Comparison of ENCODE assay signal across 8 cellular contexts in the genomic region with DNA sequence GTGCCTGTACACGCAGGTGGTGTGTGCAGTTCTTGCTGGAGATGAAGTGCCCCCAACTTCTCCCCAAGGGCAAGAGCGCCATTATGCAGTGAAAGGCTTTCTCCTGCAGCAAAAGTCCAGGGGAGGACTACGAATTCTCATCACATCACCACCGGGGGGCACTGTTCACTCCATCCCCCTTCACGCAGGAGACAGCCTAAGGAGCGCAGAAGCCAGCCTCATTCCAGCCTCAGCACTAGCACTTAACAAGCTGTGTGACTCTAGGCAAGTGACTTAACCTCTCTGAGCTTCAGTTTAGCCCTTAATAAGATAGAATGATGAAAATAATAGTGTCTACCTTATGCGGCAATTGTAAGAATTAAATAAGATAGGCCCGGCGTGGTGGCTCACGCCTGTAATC. TPM values are rescaled to one million over a fixed set of nuclear protein-coding genes. Genes with fewer than 3 reads are reported as not detected.
A peak's percentile ranks its signal among the peaks of the same experiment; 100 is the strongest.
DNase-seq lines count a peak whose midpoint lies in the region; ATAC-seq and TF ChIP-seq lines count a peak whose summit lies in the region.

No MANE protein-coding gene starts in this region.

- peak; percentile 63 for TF ChIP-seq CTCF in OCI-LY3 (IDR thresholded peaks at IDR 0.05; ENCODE audit: low read depth, low read length)
- TF ChIP-seq CTCF in gastrocnemius medialis (IDR thresholded peaks at IDR 0.05 in 4 of 5, conservative IDR thresholded peaks at IDR 0.05 in 1 of 5) = peak; percentile 23 to 55 (median 37)
- no peak for TF ChIP-seq CTCF in ovary (IDR thresholded peaks at IDR 0.05)

- TF ChIP-seq EP300 in ovary (IDR thresholded peaks at IDR 0.05) = no peak

- H3K36me3 ChIP-seq in BLaER1 (peaks cover 37% of the 10 kb centered on the region), H7 (replicated peaks; ENCODE audit: control insufficient read depth, insufficient read depth, low read length) (no peaks in the 10 kb centered on the region; the same call in 1 of the 2 replicates), OCI-LY3 (replicated peaks; ENCODE audit: low read depth, low read length) (peaks cover 7% of the 10 kb centered on the region), gastrocnemius medialis (no peaks in the 10 kb centered on the region), ovary (no peaks in the 10 kb centered on the region)

- H3K9me3 Mint-ChIP-seq in activated T-cell treated with anti-CD3 and anti-CD28 coated beads, Interleukin-2, amount 50 U/mL, for 72 hours = no peaks in the 10 kb centered on the region

- H3K4me3 ChIP-seq in BLaER1 = no peak overlapping the region
- H3K4me3 ChIP-seq in H7 (ENCODE audit: insufficient read depth, low read depth, low read length) = no peak overlapping the region
- H3K4me3 ChIP-seq in OCI-LY3 (ENCODE audit: low read length) = no peak overlapping the region
- no peak overlapping the region for H3K4me3 ChIP-seq in gastrocnemius medialis
- no peak overlapping the region for H3K4me3 ChIP-seq in ovary

- no peak overlapping the region for H2AFZ ChIP-seq in OCI-LY3 (ENCODE audit: low read depth, low read length)

- H3K9me3 ChIP-seq in BLaER1 (no peaks in the 10 kb centered on the region), OCI-LY3 (ENCODE audit: insufficient read depth, low read length) (no peaks in the 10 kb centered on the region), gastrocnemius medialis (no peaks in the 10 kb centered on the region), ovary (no peaks in the 10 kb centered on the region)

- DNase-seq in H7 = peak; percentile 90
- DNase-seq in activated T-cell treated with anti-CD3 and anti-CD28 coated beads, Interleukin-2, amount 50 U/mL, for 72 hours = peak; percentile 70 to 71
- DNase-seq in fibroblast of the conjunctiva (ENCODE audit: low read depth) = peak; percentile 42
- DNase-seq in gastrocnemius medialis = peak in 1 of 2 donors; percentile 55
- DNase-seq in ovary = no peak

- H3K9ac ChIP-seq in BLaER1 (no peak overlapping the region), OCI-LY3 (ENCODE audit: low read length) (no peak overlapping the region)

- H3K27me3 ChIP-seq in BLaER1 (no peaks in the 10 kb centered on the region), H7 (ENCODE audit: control insufficient read depth, insufficient read depth, low read length) (no peaks in the 10 kb centered on the region), OCI-LY3 (ENCODE audit: low read depth, low read length) (peaks cover 31% of the 10 kb centered on the region), gastrocnemius medialis (no peaks in the 10 kb centered on the region), ovary (no peaks in the 10 kb centered on the region)

- WGBS in ovary, 3 donors = 75 to 76% (median 76%) methylated on average over 10 of the region's 10 CpGs

- H3K79me2 ChIP-seq in OCI-LY3 (ENCODE audit: low read length) = no peaks in the 10 kb centered on the region

- intact Hi-C loops in gastrocnemius medialis (cut with DNase I; ENCODE audit: low total_unique reads) (no loop called here), ovary (cut with DNase I) (no loop called here)

- peak overlapping the region; percentile 58 for H3K27ac Mint-ChIP-seq in activated T-cell treated with anti-CD3 and anti-CD28 coated beads, Interleukin-2, amount 50 U/mL, for 72 hours

- H3K36me3 Mint-ChIP-seq in activated T-cell treated with anti-CD3 and anti-CD28 coated beads, Interleukin-2, amount 50 U/mL, for 72 hours (ENCODE audit: insufficient read depth in 2 of 2) = peaks cover 0 to 16% of the 10 kb centered on the region in 2 donors

- peak overlapping the region; percentile 29 to 39 for H3K4me3 Mint-ChIP-seq in activated T-cell treated with anti-CD3 and anti-CD28 coated beads, Interleukin-2, amount 50 U/mL, for 72 hours

- no peaks in the 10 kb centered on the region for H3K27me3 Mint-ChIP-seq in activated T-cell treated with anti-CD3 and anti-CD28 coated beads, Interleukin-2, amount 50 U/mL, for 72 hours (ENCODE audit: low read depth)

- H3K27ac ChIP-seq in BLaER1 = no peak overlapping the region
- H3K27ac ChIP-seq in OCI-LY3 (ENCODE audit: low read length) = no peak overlapping the region
- H3K27ac ChIP-seq in gastrocnemius medialis = peak overlapping the region in 2 of 4 donors; percentile 70 to 89
- H3K27ac ChIP-seq in ovary = no peak overlapping the region

- no peak for ATAC-seq in activated T-cell treated with anti-CD3 and anti-CD28 coated beads, Interleukin-2, amount 50 U/mL, for 72 hours (replicated peaks in 1 of 2)
- ATAC-seq in gastrocnemius medialis (no peak), HG02884 (IDR thresholded peaks at IDR 0.05; ENCODE audit: unreplicated experiment) (no peak)

- in situ Hi-C loops in gastrocnemius medialis (cut with MboI; ENCODE audit: low sequenced_read_pairs in 4 of 4) = no loop called here

- H3K4me1 ChIP-seq in BLaER1 (peaks cover 99% of the 10 kb centered on the region), OCI-LY3 (ENCODE audit: low read length) (peaks cover 19% of the 10 kb centered on the region), gastrocnemius medialis (peaks cover 86 to 91% of the 10 kb centered on the region in 2 donors), ovary (ENCODE audit: insufficient read depth) (peaks cover 19% of the 10 kb centered on the region)

- peaks cover 91% of the 10 kb centered on the region for H3K4me1 Mint-ChIP-seq in activated T-cell treated with anti-CD3 and anti-CD28 coated beads, Interleukin-2, amount 50 U/mL, for 72 hours (ENCODE audit: low read depth)

- H3K4me2 ChIP-seq in BLaER1 (peak overlapping the region; percentile 98), OCI-LY3 (ENCODE audit: low read length) (no peak overlapping the region)

- TF ChIP-seq POLR2A in gastrocnemius medialis (IDR thresholded peaks at IDR 0.05) (no peak), ovary (IDR thresholded peaks at IDR 0.05) (no peak)

- H4K20me1 ChIP-seq in BLaER1 (peaks cover 49% of the 10 kb centered on the region), OCI-LY3 (ENCODE audit: insufficient read depth, low read length) (peaks cover 44% of the 10 kb centered on the region)

RNA-seq across cellular contexts. Expression of gene DNMT3A, which starts 32.3 kb away (rescaled TPM):
- 48.6 and 63.1 TPM in 2 replicates for total RNA-seq in H7 (2014; rRNA removed; shearing (Covaris generic))
- total RNA-seq in activated T-cell treated with anti-CD3 and anti-CD28 coated beads, Interleukin-2, amount 50 U/mL, for 72 hours = 100 to 1,000 TPM in 1 of 2 donors, 10 to 100 TPM in 1; 90.2 to 108 TPM
- total RNA-seq in gastrocnemius medialis (10 to 100 TPM in 1 of 4 donors, 1 to 10 TPM in 3; 5.9 to 14.1 (median 8.0) TPM), ovary (10 to 100 TPM; 14.3 to 72.7 (median 47.4) TPM)
- 10 to 100 TPM; 11.3 to 17.3 TPM for polyA plus RNA-seq in ovary

Comparison
In these comparisons a context has a peak if more than half of its experiments do, and no peak if none do; other contexts are left out.
1. DNase-seq: peak in H7 (single experiment), activated T-cell treated with anti-CD3 and anti-CD28 coated beads, Interleukin-2, amount 50 U/mL, for 72 hours (2 of 2) and fibroblast of the conjunctiva (single experiment); none in ovary (0 of 5).
2. CTCF ChIP-seq: peak in OCI-LY3 (single experiment) and gastrocnemius medialis (5 of 5); none in ovary (0 of 3).